ENCODE assay signal across 8 cellular contexts in genomic region chr3:160754855-160755747, GRCh38. TPM values are rescaled to one million over a fixed set of nuclear protein-coding genes. Genes with fewer than 3 reads are reported as not detected.
A peak's percentile ranks its signal among the peaks of the same experiment; 100 is the strongest.
DNase-seq lines count a peak whose midpoint lies in the region; ATAC-seq and TF ChIP-seq lines count a peak whose summit lies in the region.

No MANE protein-coding gene starts in this region.

- POLR2A ChIA-PET in GM10248 (lab: Yijun Ruan, JAX), result no interaction called here

- CTCF ChIA-PET in GM10248 (lab: Yijun Ruan, JAX), result interaction anchor here (1.0 to 2.6 kb wide), 7 partner anchors 10 to 187 kb away, joined by 3 to 7 read pairs (median 3); no protein-coding TSS in a partner anchor

- H3K9me3 ChIP-seq in SK-N-MC (ENCODE audit: low read depth, low read length) (no peaks in the 10 kb centered on the region), suprapubic skin (no peaks in the 10 kb centered on the region)

- H3K4me3 Mint-ChIP-seq in activated naive CD4-positive, alpha-beta T cell treated with anti-CD3 and anti-CD28 coated beads, Interleukin-2, amount 50 U/mL, for 24 hours, result peak overlapping the region; percentile 88

- H3K9me3 Mint-ChIP-seq in activated naive CD4-positive, alpha-beta T cell treated with anti-CD3 and anti-CD28 coated beads, Interleukin-2, amount 50 U/mL, for 24 hours, result no peaks in the 10 kb centered on the region

- 0% methylated on average over 26 of the region's 85 CpGs for WGBS in suprapubic skin

- H3K27me3 ChIP-seq in suprapubic skin, result no peaks in the 10 kb centered on the region

- ATAC-seq in HG02588 (IDR thresholded peaks at IDR 0.05; ENCODE audit: unreplicated experiment), result peak; percentile 88

- DNase-seq in GM10248 (ENCODE audit: extremely low spot score) (peak; percentile 92), NB4 (ENCODE audit: low read depth) (peak; percentile 93), SK-N-MC (ENCODE audit: low read depth, low spot score) (peak; percentile 39), globus pallidus (ENCODE audit: low spot score) (peak; percentile 95), occipital lobe (lab: John Stamatoyannopoulos, UW) (peak; percentile 96), suprapubic skin (ENCODE audit: low spot score in 2 of 2) (peak; percentile 93)

- H3K27ac Mint-ChIP-seq in activated naive CD4-positive, alpha-beta T cell treated with anti-CD3 and anti-CD28 coated beads, Interleukin-2, amount 50 U/mL, for 24 hours, result peak overlapping the region; percentile 97

- peak; percentile 75 for TF ChIP-seq POLR2A in NB4 (IDR thresholded peaks at IDR 0.05; ENCODE audit: extremely low read depth, insufficient read length)
- TF ChIP-seq POLR2A in suprapubic skin (IDR thresholded peaks at IDR 0.05), result peak; percentile 10 to 63

- peaks cover 39% of the 10 kb centered on the region for H3K4me1 ChIP-seq in suprapubic skin

- H3K27ac ChIP-seq in SK-N-MC (peak overlapping the region; percentile 48; the same call in 1 of the 2 replicates), suprapubic skin (peak overlapping the region; percentile 90)

- H3K36me3 ChIP-seq in SK-N-MC (ENCODE audit: insufficient read depth, low read length), result no peaks in the 10 kb centered on the region
- H3K36me3 ChIP-seq in suprapubic skin, result no peaks in the 10 kb centered on the region

- H3K4me1 Mint-ChIP-seq in activated naive CD4-positive, alpha-beta T cell treated with anti-CD3 and anti-CD28 coated beads, Interleukin-2, amount 50 U/mL, for 24 hours, result peaks cover 30% of the 10 kb centered on the region

- peaks cover 7% of the 10 kb centered on the region for H3K27me3 Mint-ChIP-seq in activated naive CD4-positive, alpha-beta T cell treated with anti-CD3 and anti-CD28 coated beads, Interleukin-2, amount 50 U/mL, for 24 hours

- H3K4me3 ChIP-seq in NB4 (ENCODE audit: low read depth, low read length) (peak overlapping the region; percentile 74), SK-N-MC (peak overlapping the region; percentile 83), suprapubic skin (peak overlapping the region; percentile 63)

- H3K36me3 Mint-ChIP-seq in activated naive CD4-positive, alpha-beta T cell treated with anti-CD3 and anti-CD28 coated beads, Interleukin-2, amount 50 U/mL, for 24 hours, result no peaks in the 10 kb centered on the region

- H3K9ac ChIP-seq in SK-N-MC (ENCODE audit: insufficient read length), result peak overlapping the region; percentile 82

- TF ChIP-seq CTCF in GM10248 (IDR thresholded peaks at IDR 0.05; ENCODE audit: control extremely low read depth, extremely low read depth, low read depth, missing control alignments) (no peak), NB4 (IDR thresholded peaks at IDR 0.05; ENCODE audit: low read depth, low read length) (no peak), suprapubic skin (IDR thresholded peaks at IDR 0.05) (no peak)

- no peak for TF ChIP-seq EP300 in suprapubic skin (IDR thresholded peaks at IDR 0.05)

RNA-seq across cellular contexts. Expression of gene PPM1L, which starts 0.9 kb away (rescaled TPM):
- total RNA-seq in occipital lobe (90.3 TPM), suprapubic skin (10 to 100 TPM; 31.5 to 40.2 (median 34.0) TPM)

Comparison
In these comparisons a context has a peak if more than half of its experiments do, and no peak if none do; other contexts are left out.
1. Peak in every context shown above with its lines: DNase-seq, ATAC-seq, H3K4me3 ChIP-seq and H3K27ac ChIP-seq.
2. DNase-seq: peak in every context shown above with its lines; median percentile 96 in occipital lobe; 95 in globus pallidus; 93 in NB4; 93 in suprapubic skin; 92 in GM10248; 39 in SK-N-MC.